ENCODE assay signal across 11 cellular contexts in the genomic region with DNA sequence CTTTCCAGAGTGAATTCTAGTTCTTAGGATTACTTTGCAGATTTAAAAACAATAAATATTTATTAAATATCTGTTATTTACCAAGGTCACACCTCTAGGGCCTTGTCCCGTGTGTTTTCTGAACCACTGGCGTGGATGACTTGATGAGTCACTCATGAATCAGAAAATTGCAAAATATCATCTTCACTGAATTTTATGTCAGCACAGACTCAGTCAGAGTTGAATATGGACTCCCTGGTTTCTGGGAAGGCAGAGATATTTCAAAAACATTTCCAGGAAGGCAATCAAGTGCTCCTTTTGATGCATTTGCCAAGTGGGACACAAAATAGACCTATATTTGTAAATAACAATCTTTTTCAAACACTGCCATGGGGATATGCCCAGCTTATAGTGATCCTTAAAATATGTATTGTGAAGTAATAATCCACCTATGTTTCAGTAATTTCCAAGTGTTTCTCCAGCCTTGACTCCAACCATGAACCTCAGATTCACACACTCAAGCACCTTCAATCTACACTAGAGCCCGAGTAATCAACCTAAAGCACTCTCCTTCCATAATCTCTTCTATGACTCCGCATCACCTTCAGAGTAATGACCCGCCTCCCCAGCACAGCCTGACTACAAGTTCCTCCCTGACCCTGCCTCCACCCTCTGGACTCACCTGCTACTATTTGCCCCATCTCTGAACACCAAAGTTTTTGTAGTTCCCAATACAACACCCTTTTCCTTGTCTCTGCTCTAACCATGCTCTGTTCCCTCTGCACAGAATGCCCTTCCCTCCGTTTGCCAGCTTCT. TPM values are rescaled to one million over a fixed set of nuclear protein-coding genes. Genes with fewer than 3 reads are reported as not detected.
DNase-seq lines count a peak whose midpoint lies in the region; ATAC-seq and TF ChIP-seq lines count a peak whose summit lies in the region.
"Had no signal": no experiment of that assay in that cellular context is flagged by ENCODE, and none has a peak within 500 bp of the region (broad histone marks: within the 10 kb centered on the region; RNA-seq: fewer than 3 reads in every experiment).

No MANE protein-coding gene starts in this region.

- H3K27me3 ChIP-seq in RWPE2 (ENCODE audit: insufficient read depth, poor library complexity, severe bottlenecking) (no peaks in the 10 kb centered on the region), suprapubic skin (no peaks in the 10 kb centered on the region), esophagus muscularis mucosa (no peaks in the 10 kb centered on the region)

- no peak for TF ChIP-seq CTCF in activated CD8-positive, alpha-beta T cell treated with anti-CD3 and anti-CD28 coated beads for 36 hours (IDR thresholded peaks at IDR 0.05)
- TF ChIP-seq CTCF in RWPE2 (IDR thresholded peaks at IDR 0.05; ENCODE audit: poor library complexity, severe bottlenecking) (no peak), suprapubic skin (IDR thresholded peaks at IDR 0.05) (no peak), esophagus muscularis mucosa (IDR thresholded peaks at IDR 0.05) (no peak)

- peaks cover 8% of the 10 kb centered on the region for H3K4me1 Mint-ChIP-seq in activated CD8-positive, alpha-beta T cell treated with anti-CD3 and anti-CD28 coated beads for 36 hours (ENCODE audit: low read depth)
- H3K4me1 Mint-ChIP-seq in activated CD8-positive, alpha-beta T cell treated with anti-CD3 and anti-CD28 coated beads, Interleukin-2, amount 10 ng/mL, durations not matched to agents 7 days and 5 days (ENCODE audit: low read depth) = peaks cover 9% of the 10 kb centered on the region
- H3K4me1 Mint-ChIP-seq: B cell had no signal

- POLR2A ChIA-PET in activated CD8-positive, alpha-beta T cell treated with anti-CD3 and anti-CD28 coated beads for 36 hours (lab: Charles Lee) = no interaction called here
- POLR2A ChIA-PET in activated CD8-positive, alpha-beta T cell treated with anti-CD3 and anti-CD28 coated beads, Interleukin-2, amount 10 ng/mL, durations not matched to agents 7 days and 5 days (lab: Charles Lee) = no interaction called here

- CTCF ChIA-PET in activated CD8-positive, alpha-beta T cell treated with anti-CD3 and anti-CD28 coated beads for 36 hours (lab: Charles Lee) = interaction anchor here (0.8 to 1.2 kb wide), 2 partner anchors 29 to 192 kb away, joined by 4 read pairs; no protein-coding TSS in a partner anchor
- CTCF ChIA-PET in activated CD8-positive, alpha-beta T cell treated with anti-CD3 and anti-CD28 coated beads, Interleukin-2, amount 10 ng/mL, durations not matched to agents 7 days and 5 days (lab: Charles Lee) = no interaction called here

- H3K36me3 ChIP-seq in RWPE2 (ENCODE audit: low read depth) = no peaks in the 10 kb centered on the region
- no peaks in the 10 kb centered on the region for H3K36me3 ChIP-seq in suprapubic skin
- no peaks in the 10 kb centered on the region for H3K36me3 ChIP-seq in esophagus muscularis mucosa

- peak; percentile 53 for ATAC-seq in activated CD8-positive, alpha-beta T cell treated with anti-CD3 and anti-CD28 coated beads for 36 hours
- no peak for ATAC-seq in activated CD8-positive, alpha-beta T cell treated with anti-CD3 and anti-CD28 coated beads, Interleukin-2, amount 10 ng/mL, durations not matched to agents 7 days and 5 days
- peak; percentile 86 for ATAC-seq in RWPE2 (ENCODE audit: low read depth)

- H3K4me3 ChIP-seq in RWPE2 (ENCODE audit: severe bottlenecking) = no peak overlapping the region
- no peak overlapping the region for H3K4me3 ChIP-seq in suprapubic skin
- no peak overlapping the region for H3K4me3 ChIP-seq in esophagus muscularis mucosa

- H3K9me3 ChIP-seq in RWPE2 (ENCODE audit: severe bottlenecking) = no peaks in the 10 kb centered on the region
- no peaks in the 10 kb centered on the region for H3K9me3 ChIP-seq in suprapubic skin
- no peaks in the 10 kb centered on the region for H3K9me3 ChIP-seq in esophagus muscularis mucosa

- H3K27ac ChIP-seq in RWPE2 (ENCODE audit: poor library complexity, severe bottlenecking) = no peak overlapping the region
- H3K27ac ChIP-seq in suprapubic skin = peak overlapping the region; percentile 71
- peak overlapping the region in 2 of 4 donors; percentile 42 to 53 for H3K27ac ChIP-seq in esophagus muscularis mucosa (replicated peaks in 1 of 4)

- intact Hi-C loops in activated CD8-positive, alpha-beta T cell treated with anti-CD3 and anti-CD28 coated beads for 36 hours (cut with micrococcal nuclease) = no loop called here
- intact Hi-C loops in esophagus muscularis mucosa (cut with DNase I) = loop anchor here (10.0 kb wide), 1 partner anchor 606 kb away; no protein-coding TSS in a partner anchor

- 64% methylated on average over 6 of the region's 6 CpGs for WGBS in suprapubic skin
- WGBS in esophagus muscularis mucosa = 80% methylated on average over 6 of the region's 6 CpGs

- H3K9me3 Mint-ChIP-seq in activated CD8-positive, alpha-beta T cell treated with anti-CD3 and anti-CD28 coated beads for 36 hours = no peaks in the 10 kb centered on the region
- H3K9me3 Mint-ChIP-seq in activated CD8-positive, alpha-beta T cell treated with anti-CD3 and anti-CD28 coated beads, Interleukin-2, amount 10 ng/mL, durations not matched to agents 7 days and 5 days (ENCODE audit: insufficient read depth) = no peaks in the 10 kb centered on the region

- H3K36me3 Mint-ChIP-seq in activated CD8-positive, alpha-beta T cell treated with anti-CD3 and anti-CD28 coated beads for 36 hours (ENCODE audit: low read depth) = no peaks in the 10 kb centered on the region
- H3K36me3 Mint-ChIP-seq in activated CD8-positive, alpha-beta T cell treated with anti-CD3 and anti-CD28 coated beads, Interleukin-2, amount 10 ng/mL, durations not matched to agents 7 days and 5 days (ENCODE audit: low read depth) = no peaks in the 10 kb centered on the region

- no peak for TF ChIP-seq EP300 in suprapubic skin (IDR thresholded peaks at IDR 0.05)
- TF ChIP-seq EP300 in esophagus muscularis mucosa (IDR thresholded peaks at IDR 0.05) = no peak

- H3K4me1 ChIP-seq in RWPE2 (ENCODE audit: insufficient read depth, poor library complexity, severe bottlenecking) (peaks cover 8% of the 10 kb centered on the region), suprapubic skin (peaks cover 7% of the 10 kb centered on the region), esophagus muscularis mucosa (peaks cover 0 to 29% (median 12%) of the 10 kb centered on the region in 4 donors)

- TF ChIP-seq POLR2A in suprapubic skin (IDR thresholded peaks at IDR 0.05) = no peak
- no peak for TF ChIP-seq POLR2A in esophagus muscularis mucosa (IDR thresholded peaks at IDR 0.05; ENCODE audit: low read depth)

- no peak for DNase-seq in activated CD8-positive, alpha-beta T cell treated with anti-CD3 and anti-CD28 coated beads for 36 hours
- DNase-seq in activated CD8-positive, alpha-beta T cell treated with anti-CD3 and anti-CD28 coated beads, Interleukin-2, amount 10 ng/mL, durations not matched to agents 7 days and 5 days = no peak
- DNase-seq in RWPE2 (ENCODE audit: low spot score) = no peak
- DNase-seq in fibroblast of the conjunctiva (ENCODE audit: low read depth) = peak; percentile 54
- DNase-seq in suprapubic skin (ENCODE audit: low spot score in 2 of 2) = no peak
- no peak for DNase-seq in retina
- DNase-seq in NCI-H187 (lab: John Stamatoyannopoulos, UW) = no peak
- no peak for DNase-seq in esophagus muscularis mucosa (ENCODE audit: extremely low spot score)
- DNase-seq: NCI-H69, nucleus accumbens had no signal

- H3K27ac Mint-ChIP-seq in activated CD8-positive, alpha-beta T cell treated with anti-CD3 and anti-CD28 coated beads for 36 hours = peak overlapping the region; percentile 46
- no peak overlapping the region for H3K27ac Mint-ChIP-seq in activated CD8-positive, alpha-beta T cell treated with anti-CD3 and anti-CD28 coated beads, Interleukin-2, amount 10 ng/mL, durations not matched to agents 7 days and 5 days
- H3K27ac Mint-ChIP-seq: B cell had no signal

- H3K27me3 Mint-ChIP-seq in activated CD8-positive, alpha-beta T cell treated with anti-CD3 and anti-CD28 coated beads for 36 hours = no peaks in the 10 kb centered on the region
- peaks cover 3% of the 10 kb centered on the region for H3K27me3 Mint-ChIP-seq in activated CD8-positive, alpha-beta T cell treated with anti-CD3 and anti-CD28 coated beads, Interleukin-2, amount 10 ng/mL, durations not matched to agents 7 days and 5 days (ENCODE audit: low read depth)

- H3K4me3 Mint-ChIP-seq in activated CD8-positive, alpha-beta T cell treated with anti-CD3 and anti-CD28 coated beads for 36 hours = no peak overlapping the region
- no peak overlapping the region for H3K4me3 Mint-ChIP-seq in activated CD8-positive, alpha-beta T cell treated with anti-CD3 and anti-CD28 coated beads, Interleukin-2, amount 10 ng/mL, durations not matched to agents 7 days and 5 days
- H3K4me3 Mint-ChIP-seq: B cell had no signal

RNA-seq across cellular contexts. Expression of a gene that starts 24.3 kb away (rescaled TPM):
- total RNA-seq in activated CD8-positive, alpha-beta T cell treated with anti-CD3 and anti-CD28 coated beads for 36 hours = 10 to 100 TPM; 18.2 to 19.9 TPM
- total RNA-seq in activated CD8-positive, alpha-beta T cell treated with anti-CD3 and anti-CD28 coated beads, Interleukin-2, amount 10 ng/mL, durations not matched to agents 7 days and 5 days = 10 to 100 TPM; 18.2 to 20.5 TPM
- total RNA-seq in suprapubic skin (10 to 100 TPM in 1 of 4 donors, 1 to 10 TPM in 3; 5.5 to 11.5 (median 8.0) TPM), esophagus muscularis mucosa (10 to 100 TPM; 27.2 to 50.7 (median 37.6) TPM)

RNA-seq across cellular contexts. Expression of a gene that starts 24.6 kb away (rescaled TPM):
- 10 to 100 TPM; 37.0 to 38.8 TPM for total RNA-seq in activated CD8-positive, alpha-beta T cell treated with anti-CD3 and anti-CD28 coated beads for 36 hours
- total RNA-seq in activated CD8-positive, alpha-beta T cell treated with anti-CD3 and anti-CD28 coated beads, Interleukin-2, amount 10 ng/mL, durations not matched to agents 7 days and 5 days = 10 to 100 TPM; 68.2 to 69.1 TPM
- total RNA-seq in suprapubic skin (10 to 100 TPM; 10.3 to 17.8 (median 13.3) TPM), esophagus muscularis mucosa (10 to 100 TPM in 2 of 4 donors, 1 to 10 TPM in 2; 6.7 to 13.3 (median 10.2) TPM)
